In the genomic region with DNA sequence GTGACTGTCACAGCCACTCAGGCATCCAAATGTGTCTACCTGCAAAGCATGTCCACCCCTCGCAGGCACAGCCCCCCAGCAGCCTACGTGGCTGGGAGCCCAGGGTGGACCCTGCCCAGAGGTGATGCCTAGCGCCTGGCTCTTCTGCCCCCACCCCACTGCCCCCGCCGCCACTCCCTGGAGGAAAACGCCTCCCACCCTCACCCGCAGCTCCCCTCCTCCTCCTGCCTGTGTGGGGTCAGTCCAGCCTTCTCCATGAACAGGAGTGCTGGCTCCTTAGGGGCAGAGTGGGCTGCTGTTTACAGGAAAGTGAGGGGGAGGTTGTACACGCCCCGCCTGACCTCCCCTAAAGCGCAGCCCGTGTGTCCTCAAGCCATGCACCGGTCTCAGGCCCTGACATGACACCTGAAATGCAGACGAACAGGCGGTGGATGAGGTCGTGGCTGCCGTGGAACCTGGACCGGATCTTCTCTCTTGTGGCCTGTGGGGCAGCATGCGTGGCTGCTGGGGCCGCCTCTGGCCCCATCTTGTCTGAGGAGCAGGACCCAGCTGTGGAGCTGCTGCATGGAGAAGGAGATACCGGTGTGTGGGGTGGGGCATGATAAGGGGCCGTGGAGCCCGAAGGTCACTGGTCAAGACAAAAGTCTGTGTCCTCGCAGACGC, we compare ENCODE assay signal across 16 cellular contexts.
"Had no signal": no experiment of that assay in that cellular context is flagged by ENCODE, and none has a peak within 500 bp of the region (broad histone marks: within the 10 kb centered on the region; RNA-seq: fewer than 3 reads in every experiment).

No MANE protein-coding gene starts in this region.

- H3K4me1 Mint-ChIP-seq: activated T-helper 17 cell treated with anti-CD3 and anti-CD28 coated beads, Interleukin-2, amount 50 U/mL, for 72 hours had no signal

- H3K4me3 ChIP-seq: esophagus squamous epithelium, gastrocnemius medialis, tibial artery had no signal

- H3K4me1 ChIP-seq: esophagus squamous epithelium, tibial artery had no signal

- H3K9me3 ChIP-seq: esophagus squamous epithelium, gastrocnemius medialis, tibial artery had no signal

- H3K27ac ChIP-seq: esophagus squamous epithelium, gastrocnemius medialis, tibial artery, WERI-Rb-1 had no signal

- H3K27ac Mint-ChIP-seq: activated naive CD4-positive, alpha-beta T cell treated with anti-CD3 and anti-CD28 coated beads, Interleukin-2, amount 50 U/mL, for 72 hours; activated T-helper 17 cell treated with anti-CD3 and anti-CD28 coated beads, Interleukin-2, amount 50 U/mL, for 72 hours; progenitor cell of endocrine pancreas had no signal

- H3K27me3 ChIP-seq: esophagus squamous epithelium, gastrocnemius medialis, tibial artery had no signal

- H3K27me3 Mint-ChIP-seq: activated T-helper 17 cell treated with anti-CD3 and anti-CD28 coated beads, Interleukin-2, amount 50 U/mL, for 72 hours; brain; naive thymus-derived CD8-positive, alpha-beta T cell; stimulated activated naive CD8-positive, alpha-beta T cell treated with anti-CD3 and anti-CD28 coated beads, Interleukin-15, amount 100 ng/mL, for 72 hours had no signal

- H3K9me3 Mint-ChIP-seq: activated naive CD4-positive, alpha-beta T cell treated with anti-CD3 and anti-CD28 coated beads, Interleukin-2, amount 50 U/mL, for 72 hours; activated T-helper 17 cell treated with anti-CD3 and anti-CD28 coated beads, Interleukin-2, amount 50 U/mL, for 72 hours; naive thymus-derived CD8-positive, alpha-beta T cell; stimulated activated naive CD8-positive, alpha-beta T cell treated with anti-CD3 and anti-CD28 coated beads, Interleukin-15, amount 100 ng/mL, for 72 hours had no signal

- H3K36me3 Mint-ChIP-seq: activated naive CD4-positive, alpha-beta T cell treated with anti-CD3 and anti-CD28 coated beads, Interleukin-2, amount 50 U/mL, for 72 hours; brain; naive thymus-derived CD8-positive, alpha-beta T cell had no signal

- DNase-seq: activated CD4-positive, alpha-beta T cell treated with anti-CD3 and anti-CD28 coated beads for 1 hour; activated T-cell treated with anti-CD3 and anti-CD28 coated beads, Interleukin-2, amount 50 U/mL, for 1 hour; esophagus squamous epithelium; gastrocnemius medialis; head of caudate nucleus; islet precursor cell; stimulated activated CD4-positive, alpha-beta T cell treated with anti-CD3 and anti-CD28 coated beads, Interleukin-1b, Interleukin-23, amount 100 ng/mL, for 48 hours; stimulated activated naive CD8-positive, alpha-beta T cell treated with anti-CD3 and anti-CD28 coated beads, Interleukin-15, amount 100 ng/mL, for 72 hours; tibial artery; WERI-Rb-1 had no signal

- H3K36me3 ChIP-seq: gastrocnemius medialis, WERI-Rb-1 had no signal

- ATAC-seq: activated naive CD4-positive, alpha-beta T cell treated with anti-CD3 and anti-CD28 coated beads, Interleukin-2, amount 50 U/mL, for 72 hours; activated T-helper 17 cell treated with anti-CD3 and anti-CD28 coated beads, Interleukin-2, amount 50 U/mL, for 72 hours; gastrocnemius medialis; left lobe of liver; naive thymus-derived CD8-positive, alpha-beta T cell; stimulated activated naive CD8-positive, alpha-beta T cell treated with anti-CD3 and anti-CD28 coated beads, Interleukin-15, amount 100 ng/mL, for 72 hours had no signal

- H3K4me3 Mint-ChIP-seq: activated T-helper 17 cell treated with anti-CD3 and anti-CD28 coated beads, Interleukin-2, amount 50 U/mL, for 72 hours; brain; naive thymus-derived CD8-positive, alpha-beta T cell; stimulated activated naive CD8-positive, alpha-beta T cell treated with anti-CD3 and anti-CD28 coated beads, Interleukin-15, amount 100 ng/mL, for 72 hours had no signal
